ENCODE assay signal across 1 cellular context in the genomic region with DNA sequence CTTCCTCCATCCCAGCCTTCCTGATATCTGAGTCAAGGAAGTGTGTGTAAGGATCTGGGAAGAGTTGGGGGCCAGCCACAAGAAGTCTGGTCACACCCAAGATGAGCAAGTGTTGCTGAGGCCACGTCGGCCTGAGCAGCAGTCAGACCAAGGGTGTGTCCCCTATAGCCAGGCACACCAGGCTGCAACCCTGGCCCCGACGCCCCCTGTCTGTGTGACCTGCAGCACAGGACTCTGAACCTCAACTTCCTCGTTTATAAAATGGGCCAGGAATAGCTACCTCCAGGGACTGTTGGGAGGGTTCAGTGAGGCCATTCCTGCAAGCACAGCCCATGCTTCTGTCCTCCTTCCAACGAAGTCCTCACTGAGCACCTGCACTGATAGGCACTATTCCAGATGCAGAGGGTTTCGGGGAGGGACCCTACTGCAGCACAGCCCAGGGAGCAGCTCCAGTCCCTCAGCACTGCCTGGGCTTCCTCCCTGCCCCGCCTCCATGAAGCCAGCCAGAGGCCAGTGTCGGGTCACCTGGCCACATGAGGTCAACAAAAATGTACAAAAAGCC.
TF ChIP-seq lines count a peak whose summit lies in the region.

No MANE protein-coding gene starts in this region.

TF ChIP-seq in IMR-90, 13 proteins besides CTCF, POLR2A, EP300 and RAD21:
- TF ChIP-seq NFE2L2 (IDR thresholded peaks at IDR 0.05; ENCODE audit: low read depth, low read length), result no peak
